8 cellular contexts compared by ENCODE assay signal in genomic region chr1:160193091-160193819, GRCh38.
A peak's percentile ranks its signal among the peaks of the same experiment; 100 is the strongest.
DNase-seq lines count a peak whose midpoint lies in the region; ATAC-seq lines count a peak whose summit lies in the region.

No MANE protein-coding gene starts in this region.

- ATAC-seq in HG03175 (IDR thresholded peaks at IDR 0.05; ENCODE audit: unreplicated experiment) (peak; percentile 62), HG02840 (IDR thresholded peaks at IDR 0.05; ENCODE audit: low FRiP score, unreplicated experiment) (no peak)

- H3K27ac ChIP-seq in cingulate gyrus (ENCODE audit: low read depth, low read length): peak overlapping the region; percentile 51

- DNase-seq in ELF-1 (ENCODE audit: low read depth, low spot score): peak; percentile 95
- DNase-seq in NCI-H510A treated with DMSO at 0.1 percent for 48 hours (lab: John Stamatoyannopoulos, UW): peak; percentile 70
- peak; percentile 88 for DNase-seq in activated CD4-positive, alpha-beta T cell treated with anti-CD3 and anti-CD28 coated beads for 48 hours
- DNase-seq in left kidney (ENCODE audit: low read depth, low spot score): peak; percentile 96
- peak; percentile 80 for DNase-seq in stimulated activated CD4-positive, alpha-beta T cell treated with anti-CD3 and anti-CD28 coated beads, Interleukin-1b, Interleukin-23, amount 100 ng/mL, for 48 hours
